In genomic region chr10:97801449-97801848, GRCh38 we compare ENCODE assay signal across 27 cellular contexts. TPM values are rescaled to one million over a fixed set of nuclear protein-coding genes. Genes with fewer than 3 reads are reported as not detected.
"Had no signal": no experiment of that assay in that cellular context is flagged by ENCODE, and none has a peak within 500 bp of the region (broad histone marks: within the 10 kb centered on the region; RNA-seq: fewer than 3 reads in every experiment).

No MANE protein-coding gene starts in this region.

- H3K9me3 ChIP-seq: lower lobe of right lung, ovary, right lobe of liver, testis, thyroid gland, uterus had no signal

- H3K27me3 ChIP-seq: neural progenitor cell, ovary, right atrium auricular region, right lobe of liver, testis, thyroid gland, uterus had no signal

- H3K36me3 ChIP-seq: left lung, lower lobe of right lung, neural progenitor cell, ovary, right atrium auricular region, right lobe of liver, stomach, thyroid gland, uterus had no signal

- ATAC-seq: left colon; left lung; lower lobe of right lung; natural killer cell; stimulated activated naive B cell treated with anti-CD40 and anti-IgM and Interleukin-4, amounts not matched to agents 10 μg/mL and 1 μg/mL and 100 μg/mL, for 72 hours; stimulated activated naive CD8-positive, alpha-beta T cell treated with anti-CD3 and anti-CD28 coated beads, Interleukin-15, Interleukin-2, amounts not matched to agents 100 U/mL and 50 U/mL, for 24 hours had no signal

- DNase-seq: hippocampal formation; left colon; left lung; lower lobe of right lung; mammary epithelial cell; mesenchymal stem cell; naive B cell; natural killer cell; nephron progenitor cell; ovary; right lobe of liver; stimulated activated CD4-positive, alpha-beta T cell treated with anti-CD3 and anti-CD28 coated beads, Interleukin-12 subunit alpha, Interleukin-12 subunit beta, amount 100 ng/mL, for 4 hours; stimulated activated CD4-positive, alpha-beta T cell treated with anti-CD3 and anti-CD28 coated beads, Interleukin-15, amount 100 ng/mL, for 24 hours; stimulated activated CD4-positive, alpha-beta T cell treated with anti-CD3 and anti-CD28 coated beads, Interleukin-2, amount 100 ng/mL, for 24 hours; stimulated activated CD4-positive, alpha-beta T cell treated with anti-CD3 and anti-CD28 coated beads, Interleukin-4, amount 100 ng/mL, for 1 hour; stimulated activated naive B cell treated with anti-CD40 and anti-IgM and Interleukin-4, amounts not matched to agents 10 μg/mL and 1 μg/mL and 100 μg/mL, for 72 hours; stimulated activated naive CD8-positive, alpha-beta T cell treated with anti-CD3 and anti-CD28 coated beads, Interleukin-15, Interleukin-2, amounts not matched to agents 100 U/mL and 50 U/mL, for 24 hours; stomach; testis; thyroid gland; trophoblast cell; uterus had no signal

- H3K4me1 ChIP-seq: left lung, lower lobe of right lung, right atrium auricular region, right lobe of liver, stomach, thyroid gland, uterus had no signal

- H3K27ac ChIP-seq: left lung, lower lobe of right lung, neural progenitor cell, ovary, right atrium auricular region, right lobe of liver, skin epidermis, stomach, testis, thyroid gland, uterus had no signal

- H3K4me3 ChIP-seq: left lung, lower lobe of right lung, neural progenitor cell, ovary, right atrium auricular region, right lobe of liver, skin epidermis, stomach, testis, thyroid gland, uterus had no signal

RNA-seq across cellular contexts. Expression of gene SFRP5, which starts 29.6 kb away (rescaled TPM):
- total RNA-seq: mammary epithelial cell, natural killer cell, pulmonary artery endothelial cell had no signal
- polyA plus RNA-seq: keratinocyte, mammary epithelial cell had no signal
